8 cellular contexts compared by ENCODE assay signal in the genomic region with DNA sequence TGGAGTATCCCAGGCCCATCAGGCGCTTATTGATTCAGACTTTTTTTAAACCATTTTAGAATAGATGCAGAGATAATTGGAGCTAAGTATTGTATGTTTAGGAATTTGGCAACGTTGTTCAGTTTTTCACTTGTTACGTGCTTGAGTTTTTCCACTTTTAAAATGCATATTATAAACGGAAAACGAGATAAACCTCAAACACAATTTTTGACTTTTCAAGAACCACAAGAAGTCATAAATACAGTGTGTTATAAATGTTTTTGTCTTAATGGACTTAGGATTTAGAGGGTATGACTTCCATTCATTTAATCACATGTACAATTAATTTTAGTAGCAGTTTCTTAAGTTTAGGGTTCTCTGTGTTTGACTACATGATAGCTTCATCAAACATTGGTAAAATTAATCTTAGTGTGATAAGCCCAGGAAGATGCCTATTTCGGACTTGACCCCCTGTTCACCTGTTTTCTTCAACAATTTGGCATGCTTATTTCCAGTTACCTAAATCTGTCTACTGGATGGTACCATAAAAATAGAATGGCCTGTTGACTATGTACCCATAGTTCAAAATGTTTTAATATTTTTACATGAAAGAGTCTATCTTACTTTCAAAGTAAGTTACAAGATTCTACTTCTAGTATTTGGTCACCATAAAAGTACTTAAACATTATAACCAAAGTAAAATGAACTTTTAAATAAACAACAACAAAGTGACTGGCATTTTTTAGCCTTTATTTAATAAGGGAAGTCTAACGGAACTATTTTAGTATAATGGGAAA. TPM values are rescaled to one million over a fixed set of nuclear protein-coding genes. Genes with fewer than 3 reads are reported as not detected.
DNase-seq lines count a peak whose midpoint lies in the region; ATAC-seq and TF ChIP-seq lines count a peak whose summit lies in the region.

No MANE protein-coding gene starts in this region.

- no peaks in the 10 kb centered on the region for H3K36me3 ChIP-seq in ES-I3 (ENCODE audit: insufficient read depth, low read length)
- no peaks in the 10 kb centered on the region for H3K36me3 ChIP-seq in prostate gland

- H3K4me3 ChIP-seq in fibroblast of mammary gland (ENCODE audit: control insufficient read depth, low read depth, low read length): peak overlapping the region; percentile 69
- H3K4me3 ChIP-seq in prostate gland: peak overlapping the region; percentile 59 to 72

- no peak for TF ChIP-seq CTCF in fibroblast of mammary gland (conservative IDR thresholded peaks at IDR 0.05; ENCODE audit: control insufficient read depth, insufficient read depth, low read depth, low read length)
- no peak for TF ChIP-seq CTCF in prostate gland (IDR thresholded peaks at IDR 0.05)

- ATAC-seq in T-helper 17 cell: no peak

- no peak for DNase-seq in T-helper 17 cell
- DNase-seq in fibroblast of mammary gland (ENCODE audit: low read depth): no peak
- no peak for DNase-seq in prostate gland (ENCODE audit: low spot score)
- DNase-seq in nucleus accumbens (lab: John Stamatoyannopoulos, UW): no peak
- DNase-seq in NCI-H774 (lab: John Stamatoyannopoulos, UW): no peak
- no peak for DNase-seq in stimulated activated CD4-positive, alpha-beta T cell treated with anti-CD3 and anti-CD28 coated beads, Interleukin-4, amount 100 ng/mL, for 4 hours
- DNase-seq in NAMALWA (ENCODE audit: low spot score): no peak

- H3K4me1 ChIP-seq in ES-I3 (ENCODE audit: insufficient read depth, low read length) (peaks cover 6% of the 10 kb centered on the region; the same call in 1 of the 2 replicates), prostate gland (replicated peaks) (no peaks in the 10 kb centered on the region)

- H3K9me3 ChIP-seq in ES-I3 (ENCODE audit: control insufficient read depth, insufficient read depth, low read length) (no peaks in the 10 kb centered on the region), T-helper 17 cell (ENCODE audit: control insufficient read depth, low read length, poor library complexity, severe bottlenecking) (no peaks in the 10 kb centered on the region), prostate gland (no peaks in the 10 kb centered on the region)

- peak overlapping the region; percentile 93; the same call in 1 of the 2 replicates for H3K9ac ChIP-seq in ES-I3 (ENCODE audit: low read depth, low read length)

- intact Hi-C loops in prostate gland (cut with DNase I): loop anchor here (5.0 kb wide), 2 partner anchors 142 to 203 kb away; partner anchors contain the start of gene RDX

- H3K27me3 Mint-ChIP-seq in T-helper 17 cell: peaks cover 24% of the 10 kb centered on the region

- peak overlapping the region; percentile 82 for H3K4me3 Mint-ChIP-seq in T-helper 17 cell

- no peak overlapping the region for H3K27ac Mint-ChIP-seq in T-helper 17 cell

- peaks cover 9% of the 10 kb centered on the region for H3K4me1 Mint-ChIP-seq in T-helper 17 cell

- peaks cover 2% of the 10 kb centered on the region for H3K36me3 Mint-ChIP-seq in T-helper 17 cell (ENCODE audit: low read depth)

- no peak for TF ChIP-seq POLR2A in prostate gland (IDR thresholded peaks at IDR 0.05)

- 31% methylated on average over 7 of the region's 7 CpGs for WGBS in prostate gland

- H3K27me3 ChIP-seq in prostate gland (replicated peaks; ENCODE audit: insufficient read depth): no peaks in the 10 kb centered on the region

- peak overlapping the region; percentile 92 for H3K27ac ChIP-seq in prostate gland

RNA-seq across cellular contexts. Expression of gene ZC3H12C, which starts 1.3 kb away (rescaled TPM):
- under 1 TPM; 0.15 to 0.91 TPM for total RNA-seq in T-helper 17 cell
- total RNA-seq in prostate gland: 10 to 100 TPM in 1 of 2 donors, 1 to 10 TPM in 1; 6.5 to 11.9 TPM
